Comparison of ENCODE assay signal across 9 cellular contexts in the genomic region with DNA sequence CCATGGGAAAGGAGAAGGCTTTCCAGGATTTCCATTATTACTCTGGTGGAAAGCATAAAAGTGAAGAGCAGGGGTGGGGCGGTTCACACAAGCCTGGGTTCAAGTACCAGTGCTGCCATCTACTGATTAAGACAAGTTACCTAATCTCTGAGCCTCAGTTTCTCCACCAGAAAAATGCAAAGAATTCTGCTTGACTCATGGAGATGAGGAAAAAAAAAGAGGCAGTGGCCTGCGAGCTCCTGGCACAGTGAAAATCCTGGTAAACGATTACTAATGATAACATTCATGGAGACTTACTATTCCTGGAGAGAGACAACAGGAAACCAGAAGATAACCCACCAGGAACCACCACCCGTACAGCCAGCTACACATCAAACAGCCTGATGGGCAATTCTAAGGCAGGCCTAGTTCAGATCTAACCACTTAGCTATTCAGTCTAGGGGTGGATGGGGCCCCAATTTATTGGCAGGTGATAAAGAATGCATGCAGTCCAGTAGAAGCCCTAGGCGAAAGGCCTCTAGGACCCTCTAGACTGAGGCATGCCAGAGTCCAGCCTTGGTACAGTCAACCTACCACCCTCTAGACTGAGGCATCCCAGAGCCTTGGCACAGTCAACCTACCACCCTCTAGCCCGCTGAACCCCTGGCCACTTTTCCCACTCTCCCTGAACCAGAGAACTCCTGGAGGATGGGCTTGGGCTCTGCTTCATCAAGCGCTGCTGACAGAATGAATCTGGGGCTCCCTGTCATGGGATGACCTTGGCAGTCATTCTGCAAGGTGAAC. TPM values are rescaled to one million over a fixed set of nuclear protein-coding genes. Genes with fewer than 3 reads are reported as not detected.
DNase-seq lines count a peak whose midpoint lies in the region; ATAC-seq, FAIRE-seq and TF ChIP-seq lines count a peak whose summit lies in the region.
"Had no signal": no experiment of that assay in that cellular context is flagged by ENCODE, and none has a peak within 500 bp of the region (broad histone marks: within the 10 kb centered on the region; RNA-seq: fewer than 3 reads in every experiment).

No MANE protein-coding gene starts in this region.

- TF ChIP-seq POLR2A in erythroblast (IDR thresholded peaks at IDR 0.05; ENCODE audit: low read length) = no peak

- H3K36me3 ChIP-seq in bronchial epithelial cell (ENCODE audit: control insufficient read depth, insufficient read depth, low read length) = peaks cover 36% of the 10 kb centered on the region

- peak overlapping the region; percentile 98 for H3K27ac ChIP-seq in layer of hippocampus (ENCODE audit: low read depth, low read length)

- no peak overlapping the region for H3K27ac Mint-ChIP-seq in CD14-positive monocyte

- peaks cover 0 to 10% (median 5%) of the 10 kb centered on the region in 7 donors for H3K9me3 Mint-ChIP-seq in CD14-positive monocyte

- no peak overlapping the region for H3K4me3 Mint-ChIP-seq in CD14-positive monocyte

- H3K27me3 Mint-ChIP-seq in CD14-positive monocyte (ENCODE audit: low read depth in 3 of 3) = peaks cover 43 to 59% (median 48%) of the 10 kb centered on the region in 3 donors

- TF ChIP-seq CTCF in bronchial epithelial cell (IDR thresholded peaks at IDR 0.05; ENCODE audit: insufficient read depth, low read length, severe bottlenecking) (no peak), CD14-positive monocyte (IDR thresholded peaks at IDR 0.05) (no peak)

- intact Hi-C loops in CD14-positive monocyte (cut with micrococcal nuclease) = no loop called here

- H3K4me1 Mint-ChIP-seq in CD14-positive monocyte = peaks cover 12% of the 10 kb centered on the region

- H3K27me3 ChIP-seq in bronchial epithelial cell (ENCODE audit: control insufficient read depth, insufficient read depth, low read length) (no peaks in the 10 kb centered on the region), layer of hippocampus (ENCODE audit: control insufficient read depth, insufficient read depth, low read length) (no peaks in the 10 kb centered on the region)

- FAIRE-seq in HTR-8/SVneo (lab: Jason Lieb, UNC) = peak; percentile 13
- peak; percentile 40 for FAIRE-seq in bronchial epithelial cell (lab: Jason Lieb, UNC)

- no peak for ATAC-seq in GM21390 (IDR thresholded peaks at IDR 0.05; ENCODE audit: unreplicated experiment)

- H3K36me3 Mint-ChIP-seq in CD14-positive monocyte = peaks cover 0 to 4% of the 10 kb centered on the region in 2 donors

- peak overlapping the region; percentile 7 for H3K4me3 ChIP-seq in bronchial epithelial cell (ENCODE audit: low read depth, low read length)

- DNase-seq in HTR-8/SVneo (ENCODE audit: insufficient read length, low spot score) (no peak), bronchial epithelial cell (ENCODE audit: low read depth) (no peak), superior temporal gyrus (ENCODE audit: extremely low spot score) (peak; percentile 32), AML-193 (lab: John Stamatoyannopoulos, UW) (no peak), erythroblast (lab: John Stamatoyannopoulos, UW) (no peak), CD14-positive monocyte (ENCODE audit: low spot score) (no peak)
- DNase-seq: NCI-H510A treated with DMSO at 0.1 percent for 48 hours had no signal

RNA-seq across cellular contexts. Expression of a gene that starts 2.5 kb away (rescaled TPM):
- total RNA-seq in bronchial epithelial cell = 54.2 and 89.9 TPM in 2 replicates
- not detected for polyA plus RNA-seq in CD14-positive monocyte
